ENCODE assay signal across 8 cellular contexts in genomic region chr1:109112652-109113285, GRCh38. TPM values are rescaled to one million over a fixed set of nuclear protein-coding genes. Genes with fewer than 3 reads are reported as not detected.
DNase-seq lines count a peak whose midpoint lies in the region; ATAC-seq, FAIRE-seq and TF ChIP-seq lines count a peak whose summit lies in the region.

No MANE protein-coding gene starts in this region.

- POLR2A ChIA-PET in MCF 10A (lab: Yijun Ruan, JAX), result interaction anchor here (0.6 to 2.3 kb wide), 8 partner anchors 10 to 185 kb away, joined by 3 to 23 read pairs (median 3); no protein-coding TSS in a partner anchor

- H3K4me3 ChIP-seq in iPS-20b (ENCODE audit: low read length), result peak overlapping the region; percentile 73; the same call in 1 of the 2 replicates
- H3K4me3 ChIP-seq in skin epidermis, result peak overlapping the region in 5 of 7 experiments; percentile 2 to 44 (median 19)

- no peak for FAIRE-seq in GM12892 (lab: Jason Lieb, UNC)

- peaks cover 29% of the 10 kb centered on the region for H3K27me3 Mint-ChIP-seq in MCF 10A (ENCODE audit: insufficient read depth, unreplicated experiment)

- intact Hi-C loops in MCF 10A (cut with micrococcal nuclease), result loop anchor here (1.0 to 10.0 kb wide), 9 partner anchors 80 to 1328 kb away; partner anchors contain the start of genes CLCC1, PRPF38B and SORT1

- ATAC-seq in HG02970 (IDR thresholded peaks at IDR 0.05; ENCODE audit: low FRiP score, unreplicated experiment) (peak; percentile 53), GM19328 (IDR thresholded peaks at IDR 0.05; ENCODE audit: unreplicated experiment) (no peak)

- TF ChIP-seq CTCF in VCaP (conservative IDR thresholded peaks at IDR 0.05), result peak; percentile 95
- TF ChIP-seq CTCF in MCF 10A (IDR thresholded peaks at IDR 0.05; ENCODE audit: unreplicated experiment), result peak; percentile 91

- no peak overlapping the region for H3K9ac ChIP-seq in iPS-20b (ENCODE audit: low read depth, low read length)

- H3K4me1 ChIP-seq in iPS-20b (ENCODE audit: insufficient read depth, low read length), result no peaks in the 10 kb centered on the region

- peaks cover 6% of the 10 kb centered on the region for H3K36me3 Mint-ChIP-seq in MCF 10A (ENCODE audit: insufficient read depth, unreplicated experiment)

- no peak overlapping the region for H3K27ac Mint-ChIP-seq in MCF 10A (ENCODE audit: low read depth, unreplicated experiment)

- peak overlapping the region; percentile 70 for H3K27ac ChIP-seq in VCaP
- H3K27ac ChIP-seq in iPS-20b (ENCODE audit: low read length), result no peak overlapping the region
- peak overlapping the region in 1 of 21 experiments; percentile 16 for H3K27ac ChIP-seq in skin epidermis

- DNase-seq in GM12892 (ENCODE audit: insufficient read length) (peak; percentile 58), NCI-H2107 treated with DMSO at 0.1 percent for 48 hours (lab: John Stamatoyannopoulos, UW; ENCODE audit: unreplicated experiment) (peak; percentile 86), MCF 10A (ENCODE audit: unreplicated experiment) (peak; percentile 86)

- CTCF ChIA-PET in MCF 10A (lab: Yijun Ruan, JAX), result interaction anchor here (0.6 to 3.4 kb wide), 37 partner anchors 7 to 791 kb away, joined by 3 to 19 read pairs (median 4); partner anchors contain the start of genes CLCC1, PSRC1 and TAF13

- H3K27me3 ChIP-seq in iPS-20b (ENCODE audit: insufficient read depth, low read length), result peaks cover 74% of the 10 kb centered on the region

- H3K4me1 Mint-ChIP-seq in MCF 10A (ENCODE audit: insufficient read depth, unreplicated experiment), result peaks cover 9% of the 10 kb centered on the region

- H3K36me3 ChIP-seq in iPS-20b (ENCODE audit: insufficient read depth, low read depth, low read length), result no peaks in the 10 kb centered on the region

- H3K4me3 Mint-ChIP-seq in MCF 10A (ENCODE audit: unreplicated experiment), result peak overlapping the region; percentile 42

- no peaks in the 10 kb centered on the region for H3K9me3 Mint-ChIP-seq in MCF 10A (ENCODE audit: unreplicated experiment)

- no peaks in the 10 kb centered on the region for H3K9me3 ChIP-seq in iPS-20b (ENCODE audit: insufficient read depth, low read depth, low read length)

- TF ChIP-seq POLR2A in GM12892 (IDR thresholded peaks at IDR 0.05; ENCODE audit: low read depth, low read length), result no peak

- no TSS peak for BruUV-seq in MCF 10A (replicated peaks; lab: Mats Ljungman, UMichigan)

RNA-seq across cellular contexts. Expression of gene ELAPOR1, which starts 1.1 kb away (rescaled TPM):
- polyA plus RNA-seq in GM12892 (2012; ENCODE audit: missing spikeins), result not detected
- total RNA-seq in MCF 10A (2022), result 0.22 and 0.58 TPM in 2 replicates

RNA-seq across cellular contexts. Expression of gene TMEM167B, which starts 22.2 kb away (rescaled TPM):
- 24.4 TPM for polyA plus RNA-seq in GM12892 (2012; ENCODE audit: missing spikeins)
- 30.2 and 34.3 TPM in 2 replicates for total RNA-seq in MCF 10A (2022)

RNA-seq across cellular contexts. Expression of gene TAF13, which starts 37.0 kb away (rescaled TPM):
- 23.5 TPM for polyA plus RNA-seq in GM12892 (2012; ENCODE audit: missing spikeins)
- 76.7 and 88.2 TPM in 2 replicates for total RNA-seq in MCF 10A (2022)
